ENCODE assay signal across 1 cellular context in genomic region chr12:108562348-108563134, GRCh38.
TF ChIP-seq lines count a peak whose summit lies in the region.

Gene ISCU, plus strand, starts transcription at chr12:108562596. Its CDS starts 27 bp downstream, at chr12:108562623.

TF ChIP-seq in HepG2, 621 proteins besides CTCF, POLR2A, EP300 and RAD21 (continued from another document and continues in another):
- TF ChIP-seq THRA (CRISPR knock-in tag; IDR thresholded peaks at IDR 0.05; ENCODE audit: borderline replicate concordance) (peak; percentile 31), HNRNPL (IDR thresholded peaks at IDR 0.05; ENCODE audit: low read depth, low read length) (no peak), GMEB2 (CRISPR knock-in tag; IDR thresholded peaks at IDR 0.05; ENCODE audit: low read depth) (no peak), DRAP1 (CRISPR knock-in tag; IDR thresholded peaks at IDR 0.05) (peak; percentile 89), ZNF101 (CRISPR knock-in tag; IDR thresholded peaks at IDR 0.05; ENCODE audit: borderline replicate concordance, low read depth) (peak; percentile 49; the same call in 1 of the 2 replicates), SATB2 (CRISPR knock-in tag; IDR thresholded peaks at IDR 0.05) (no peak), ZNF740 (CRISPR knock-in tag; IDR thresholded peaks at IDR 0.05) (peak; percentile 50; the same call in 1 of the 2 replicates), PREB (CRISPR knock-in tag; IDR thresholded peaks at IDR 0.05) (no peak), ZNF335 (CRISPR knock-in tag; IDR thresholded peaks at IDR 0.05) (peak; percentile 99), GFI1 (CRISPR knock-in tag; IDR thresholded peaks at IDR 0.05; ENCODE audit: borderline replicate concordance) (no peak), ZNF652 (CRISPR knock-in tag; IDR thresholded peaks at IDR 0.05; ENCODE audit: borderline replicate concordance, low read depth) (no peak), NFKB2 (CRISPR knock-in tag; IDR thresholded peaks at IDR 0.05; ENCODE audit: borderline replicate concordance) (peak; percentile 57; the same call in 1 of the 2 replicates), PLSCR1 (CRISPR knock-in tag; IDR thresholded peaks at IDR 0.05; ENCODE audit: borderline replicate concordance) (no peak), ZNF816 (CRISPR knock-in tag; IDR thresholded peaks at IDR 0.05; ENCODE audit: borderline replicate concordance) (0 out of 2 replicates have a peak, but pooled peaks have one; percentile 70), HINFP (CRISPR knock-in tag; IDR thresholded peaks at IDR 0.05; ENCODE audit: low read depth) (0 out of 2 replicates have a peak, but pooled peaks have one; percentile 27), ZNF205 (CRISPR knock-in tag; IDR thresholded peaks at IDR 0.05) (no peak), ZNF382 (CRISPR knock-in tag; IDR thresholded peaks at IDR 0.05; ENCODE audit: borderline replicate concordance) (no peak), ZKSCAN1 (IDR thresholded peaks at IDR 0.05; ENCODE audit: low read length) (no peak), PHF5A (CRISPR knock-in tag; IDR thresholded peaks at IDR 0.05; ENCODE audit: low read depth, unreplicated experiment) (no peak), KLF15 (CRISPR knock-in tag; IDR thresholded peaks at IDR 0.05; ENCODE audit: borderline replicate concordance) (no peak), NFYB (CRISPR knock-in tag; IDR thresholded peaks at IDR 0.05) (no peak; the same call in 1 of the 2 replicates), HMG20B (CRISPR knock-in tag; conservative IDR thresholded peaks at IDR 0.05) (no peak), SNAPC2 (CRISPR knock-in tag; IDR thresholded peaks at IDR 0.05) (peak; percentile 94), ARNTL (CRISPR knock-in tag; IDR thresholded peaks at IDR 0.05) (no peak), IRF9 (CRISPR knock-in tag; IDR thresholded peaks at IDR 0.05; ENCODE audit: borderline replicate concordance) (peak; percentile 75; the same call in 1 of the 2 replicates), TARDBP (CRISPR knock-in tag; IDR thresholded peaks at IDR 0.05) (peak; percentile 61), CCDC6 (CRISPR knock-in tag; IDR thresholded peaks at IDR 0.05) (no peak), ZNF34 (CRISPR knock-in tag; IDR thresholded peaks at IDR 0.05; ENCODE audit: borderline replicate concordance) (no peak), SPEN (CRISPR knock-in tag; IDR thresholded peaks at IDR 0.05; ENCODE audit: low read depth) (peak; percentile 75), MLX (CRISPR knock-in tag; IDR thresholded peaks at IDR 0.05) (no peak), TERF1 (CRISPR knock-in tag; IDR thresholded peaks at IDR 0.05) (no peak), NR1H2 (CRISPR knock-in tag; IDR thresholded peaks at IDR 0.05; ENCODE audit: borderline replicate concordance, low read depth) (no peak), PTBP1 (IDR thresholded peaks at IDR 0.05; ENCODE audit: low read depth, low read length, poor library complexity, severe bottlenecking) (no peak), ZNF350 (CRISPR knock-in tag; IDR thresholded peaks at IDR 0.05; ENCODE audit: borderline replicate concordance, low read depth) (peak; percentile 56), ZNF549 (CRISPR knock-in tag; IDR thresholded peaks at IDR 0.05) (no peak), STAG1 (CRISPR knock-in tag; IDR thresholded peaks at IDR 0.05) (no peak), SNAI1 (CRISPR knock-in tag; IDR thresholded peaks at IDR 0.05; ENCODE audit: borderline replicate concordance) (no peak), TFAP4 (IDR thresholded peaks at IDR 0.05; ENCODE audit: borderline replicate concordance, low read depth) (no peak), ISX (CRISPR knock-in tag; conservative IDR thresholded peaks at IDR 0.05) (no peak), XRCC5 (optimal IDR thresholded peaks at IDR 0.05; ENCODE audit: low read length) (no peak), PRDM4 (CRISPR knock-in tag; IDR thresholded peaks at IDR 0.05; ENCODE audit: borderline replicate concordance) (no peak), ZNF772 (CRISPR knock-in tag; IDR thresholded peaks at IDR 0.05) (no peak), KLF11 (CRISPR knock-in tag; IDR thresholded peaks at IDR 0.05) (no peak), ZNF75D (CRISPR knock-in tag; IDR thresholded peaks at IDR 0.05; ENCODE audit: borderline replicate concordance) (no peak), ZNF766 (CRISPR knock-in tag; IDR thresholded peaks at IDR 0.05; ENCODE audit: borderline replicate concordance) (no peak), EHMT2 (IDR thresholded peaks at IDR 0.05; ENCODE audit: borderline replicate concordance, low read depth, low read length) (no peak), ZNF839 (CRISPR knock-in tag; IDR thresholded peaks at IDR 0.05; ENCODE audit: borderline replicate concordance) (0 out of 2 replicates have a peak, but pooled peaks have one; percentile 58), HOXA3 (CRISPR knock-in tag; IDR thresholded peaks at IDR 0.05) (peak; percentile 93), RFX5 (IDR thresholded peaks at IDR 0.05; ENCODE audit: low read depth, low read length) (peak; percentile 60; the same call in 1 of the 2 replicates), ZHX1 (CRISPR knock-in tag; IDR thresholded peaks at IDR 0.05; ENCODE audit: low read depth) (peak; percentile 81; the same call in 1 of the 2 replicates), ZNF788 (CRISPR knock-in tag; IDR thresholded peaks at IDR 0.05; ENCODE audit: borderline replicate concordance) (no peak)
